1 cellular context compared by ENCODE assay signal in the genomic region with DNA sequence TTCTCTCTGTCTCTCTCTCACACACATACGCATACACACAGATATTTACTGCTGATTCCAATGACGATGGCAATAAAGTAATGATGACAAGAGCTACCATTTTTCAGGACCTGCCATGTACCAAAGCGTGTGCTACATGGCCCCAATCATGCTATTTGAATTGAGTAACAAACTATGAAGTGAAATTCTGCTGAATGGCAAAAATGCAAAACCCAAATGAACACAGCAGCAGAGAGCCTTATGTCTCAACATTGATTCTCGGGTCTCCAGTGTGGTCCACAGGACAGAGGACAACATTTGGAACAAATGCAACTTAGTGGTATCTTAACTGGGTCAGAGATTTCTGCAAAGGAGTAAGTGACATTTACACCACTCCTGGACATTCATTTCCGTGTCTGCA.
TF ChIP-seq lines count a peak whose summit lies in the region.

No MANE protein-coding gene starts in this region.

TF ChIP-seq in HepG2, 621 proteins besides CTCF, POLR2A, EP300 and RAD21 (continued from another document):
- TF ChIP-seq, protein P1, sequence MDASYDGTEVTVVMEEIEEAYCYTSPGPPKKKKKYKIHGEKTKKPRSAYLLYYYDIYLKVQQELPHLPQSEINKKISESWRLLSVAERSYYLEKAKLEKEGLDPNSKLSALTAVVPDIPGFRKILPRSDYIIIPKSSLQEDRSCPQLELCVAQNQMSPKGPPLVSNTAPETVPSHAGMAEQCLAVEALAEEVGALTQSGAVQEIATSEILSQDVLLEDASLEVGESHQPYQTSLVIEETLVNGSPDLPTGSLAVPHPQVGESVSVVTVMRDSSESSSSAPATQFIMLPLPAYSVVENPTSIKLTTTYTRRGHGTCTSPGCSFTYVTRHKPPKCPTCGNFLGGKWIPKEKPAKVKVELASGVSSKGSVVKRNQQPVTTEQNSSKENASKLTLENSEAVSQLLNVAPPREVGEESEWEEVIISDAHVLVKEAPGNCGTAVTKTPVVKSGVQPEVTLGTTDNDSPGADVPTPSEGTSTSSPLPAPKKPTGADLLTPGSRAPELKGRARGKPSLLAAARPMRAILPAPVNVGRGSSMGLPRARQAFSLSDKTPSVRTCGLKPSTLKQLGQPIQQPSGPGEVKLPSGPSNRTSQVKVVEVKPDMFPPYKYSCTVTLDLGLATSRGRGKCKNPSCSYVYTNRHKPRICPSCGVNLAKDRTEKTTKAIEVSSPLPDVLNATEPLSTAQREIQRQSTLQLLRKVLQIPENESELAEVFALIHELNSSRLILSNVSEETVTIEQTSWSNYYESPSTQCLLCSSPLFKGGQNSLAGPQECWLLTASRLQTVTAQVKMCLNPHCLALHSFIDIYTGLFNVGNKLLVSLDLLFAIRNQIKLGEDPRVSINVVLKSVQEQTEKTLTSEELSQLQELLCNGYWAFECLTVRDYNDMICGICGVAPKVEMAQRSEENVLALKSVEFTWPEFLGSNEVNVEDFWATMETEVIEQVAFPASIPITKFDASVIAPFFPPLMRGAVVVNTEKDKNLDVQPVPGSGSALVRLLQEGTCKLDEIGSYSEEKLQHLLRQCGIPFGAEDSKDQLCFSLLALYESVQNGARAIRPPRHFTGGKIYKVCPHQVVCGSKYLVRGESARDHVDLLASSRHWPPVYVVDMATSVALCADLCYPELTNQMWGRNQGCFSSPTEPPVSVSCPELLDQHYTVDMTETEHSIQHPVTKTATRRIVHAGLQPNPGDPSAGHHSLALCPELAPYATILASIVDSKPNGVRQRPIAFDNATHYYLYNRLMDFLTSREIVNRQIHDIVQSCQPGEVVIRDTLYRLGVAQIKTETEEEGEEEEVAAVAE (CRISPR knock-in tag; IDR thresholded peaks at IDR 0.05; ENCODE audit: borderline replicate concordance) = no peak
TF ChIP-seq in HepG2: peak in this region for 1.
